Comparison of ENCODE assay signal across 1 cellular context in genomic region chr4:105650190-105650589, GRCh38.
TF ChIP-seq lines count a peak whose summit lies in the region.

No MANE protein-coding gene starts in this region.

TF ChIP-seq in K562, 482 proteins besides CTCF, POLR2A, EP300 and RAD21 (continued from another document):
- TF ChIP-seq ZNF551 (CRISPR knock-in tag; IDR thresholded peaks at IDR 0.05) = no peak
- TF ChIP-seq CBFA2T2 (conservative IDR thresholded peaks at IDR 0.05) = peak; percentile 64
- TF ChIP-seq ZNF780A (CRISPR knock-in tag; IDR thresholded peaks at IDR 0.05) = no peak
- peak; percentile 57; the same call in 1 of the 2 replicates for TF ChIP-seq POLR2AphosphoS5 (IDR thresholded peaks at IDR 0.05; ENCODE audit: control insufficient read depth, insufficient read depth, low read depth, low read length)
- TF ChIP-seq ETV1 (tag; conservative IDR thresholded peaks at IDR 0.05; ENCODE audit: low read depth) = peak; percentile 79
- peak; percentile 62 for TF ChIP-seq PKNOX1 (IDR thresholded peaks at IDR 0.05)
- TF ChIP-seq KLF16 (IDR thresholded peaks at IDR 0.05) = peak; percentile 63; the same call in 1 of the 2 replicates
- peak; percentile 74; the same call in 1 of the 2 replicates for TF ChIP-seq PML (IDR thresholded peaks at IDR 0.05; ENCODE audit: low read length)
- peak; percentile 93 for TF ChIP-seq MEIS2 (IDR thresholded peaks at IDR 0.05; ENCODE audit: partially characterized antibody)
- TF ChIP-seq CBFA2T3 (IDR thresholded peaks at IDR 0.05) = peak; percentile 83
- peak; percentile 58; the same call in 1 of the 2 replicates for TF ChIP-seq SMARCA4 (IDR thresholded peaks at IDR 0.05)
- peak; percentile 86 for TF ChIP-seq ARID1B (IDR thresholded peaks at IDR 0.05)
- peak; percentile 78 for TF ChIP-seq TAL1 (IDR thresholded peaks at IDR 0.05)
- peak; percentile 44; the same call in 1 of the 2 replicates for TF ChIP-seq NCOR1 (IDR thresholded peaks at IDR 0.05)
- peak; percentile 54 for TF ChIP-seq DPF2 (IDR thresholded peaks at IDR 0.05)
- peak; percentile 57 to 80 for TF ChIP-seq KDM1A (IDR thresholded peaks at IDR 0.05)
- TF ChIP-seq ATF4 (CRISPR knock-in tag; IDR thresholded peaks at IDR 0.05) = no peak
- peak; percentile 85 for TF ChIP-seq TCF3 (CRISPR knock-in tag; IDR thresholded peaks at IDR 0.05)
- no peak for TF ChIP-seq RBBP5 (IDR thresholded peaks at IDR 0.05; ENCODE audit: borderline replicate concordance, insufficient read depth, low read length, poor library complexity, severe bottlenecking)
- no peak for TF ChIP-seq ZNF274 (IDR thresholded peaks at IDR 0.05; ENCODE audit: borderline replicate concordance, low read depth, low read length)
- peak; percentile 60 for TF ChIP-seq MTA2 (IDR thresholded peaks at IDR 0.05; ENCODE audit: low read depth)
- no peak for TF ChIP-seq ZFP36 (IDR thresholded peaks at IDR 0.05; ENCODE audit: low read depth, low read length, partially characterized antibody)
- TF ChIP-seq RCOR1 (IDR thresholded peaks at IDR 0.05; ENCODE audit: borderline replicate concordance in 1 of 2, low read depth in 2 of 2, low read length in 2 of 2) = peak in 1 of 2 experiments; percentile 68; a peak in 2 of 4 replicates
- TF ChIP-seq STAT5A (IDR thresholded peaks at IDR 0.05; ENCODE audit: borderline replicate concordance, low read length) = peak; percentile 49; the same call in 1 of the 2 replicates
- peak; percentile 40; the same call in 1 of the 2 replicates for TF ChIP-seq ESRRA (IDR thresholded peaks at IDR 0.05; ENCODE audit: borderline replicate concordance, low read depth)
TF ChIP-seq in K562: peak in this region for 22.
